17 cellular contexts compared by ENCODE assay signal in genomic region chr2:36397040-36397616, GRCh38. TPM values are rescaled to one million over a fixed set of nuclear protein-coding genes. Genes with fewer than 3 reads are reported as not detected.
DNase-seq lines count a peak whose midpoint lies in the region; ATAC-seq and TF ChIP-seq lines count a peak whose summit lies in the region.
"Had no signal": no experiment of that assay in that cellular context is flagged by ENCODE, and none has a peak within 500 bp of the region (broad histone marks: within the 10 kb centered on the region; RNA-seq: fewer than 3 reads in every experiment).

No MANE protein-coding gene starts in this region.

- peaks cover 19% of the 10 kb centered on the region; the same call in 1 of the 2 replicates for H3K36me3 ChIP-seq in Panc1 (ENCODE audit: control insufficient read depth, insufficient read depth, low read length)
- H3K36me3 ChIP-seq in gastrocnemius medialis, result peaks cover 0 to 8% of the 10 kb centered on the region in 2 donors

- CTCF ChIA-PET in Panc1 (lab: Charles Lee), result no interaction called here

- no peak for TF ChIP-seq POLR2A in gastrocnemius medialis (IDR thresholded peaks at IDR 0.05)

- no peaks in the 10 kb centered on the region for H3K4me1 Mint-ChIP-seq in activated T-helper 17 cell treated with anti-CD3 and anti-CD28 coated beads, Interleukin-2, amount 50 U/mL, for 72 hours

- BruUV-seq in Panc1 (replicated peaks; lab: Mats Ljungman, UMichigan), result no TSS peak

- no peaks in the 10 kb centered on the region for H3K36me3 Mint-ChIP-seq in activated T-helper 17 cell treated with anti-CD3 and anti-CD28 coated beads, Interleukin-2, amount 50 U/mL, for 72 hours (ENCODE audit: low read depth)
- H3K36me3 Mint-ChIP-seq: CD8-positive, alpha-beta memory T cell had no signal

- in situ Hi-C loops in Panc1 (cut with HindIII; ENCODE audit: low pct_unique_long_range_greater_than_20kb, low sequenced_read_pairs), result no loop called here
- in situ Hi-C loops in gastrocnemius medialis (cut with MboI; ENCODE audit: low sequenced_read_pairs in 4 of 4), result no loop called here

- POLR2A ChIA-PET in Panc1 (lab: Charles Lee), result no interaction called here

- peaks cover 98% of the 10 kb centered on the region for H3K4me1 ChIP-seq in Panc1 (ENCODE audit: control insufficient read depth, insufficient read depth, low read length)
- H3K4me1 ChIP-seq in gastrocnemius medialis, result peaks cover 45 to 64% of the 10 kb centered on the region in 2 donors
- H3K4me1 ChIP-seq: BLaER1 had no signal

- no peaks in the 10 kb centered on the region for H3K9me3 ChIP-seq in Panc1 (ENCODE audit: control insufficient read depth, insufficient read depth, low read depth, low read length)
- H3K9me3 ChIP-seq in gastrocnemius medialis, result no peaks in the 10 kb centered on the region
- H3K9me3 ChIP-seq: BLaER1 had no signal

- H3K9me3 Mint-ChIP-seq in activated T-helper 17 cell treated with anti-CD3 and anti-CD28 coated beads, Interleukin-2, amount 50 U/mL, for 72 hours, result no peaks in the 10 kb centered on the region
- H3K9me3 Mint-ChIP-seq: CD8-positive, alpha-beta memory T cell; H9 had no signal

- DNase-seq in HCEC 1CT, result peak; percentile 58
- no peak for DNase-seq in Panc1 (ENCODE audit: low read depth, low spot score)
- DNase-seq in dermis blood vessel endothelial cell, result peak; percentile 39
- no peak for DNase-seq in gastrocnemius medialis
- DNase-seq: CD8-positive, alpha-beta memory T cell; H9; NCI-H1436 treated with DMSO at 0.1 percent for 48 hours; NCI-H226; NCI-H69; NK-92 treated with Interleukin-12 subunit alpha and Interleukin-12 subunit beta, amount 100 ng/mL, for 24 hours; OCI-M1 had no signal

- ATAC-seq in Panc1 (no peak), gastrocnemius medialis (no peak), GM19397 (IDR thresholded peaks at IDR 0.05; ENCODE audit: unreplicated experiment) (no peak), GM18909 (IDR thresholded peaks at IDR 0.05; ENCODE audit: poor library complexity, unreplicated experiment) (no peak)
- ATAC-seq in activated T-helper 17 cell treated with anti-CD3 and anti-CD28 coated beads, Interleukin-2, amount 50 U/mL, for 72 hours (replicated peaks), result no peak
- ATAC-seq: K562, Right ventricle myocardium inferior had no signal

- intact Hi-C loops in Panc1 (cut with micrococcal nuclease; ENCODE audit: unreplicated experiment), result no loop called here
- intact Hi-C loops in gastrocnemius medialis (cut with DNase I; ENCODE audit: low total_unique reads), result no loop called here

- TF ChIP-seq CTCF in Panc1 (IDR thresholded peaks at IDR 0.05) (no peak), gastrocnemius medialis (IDR thresholded peaks at IDR 0.05 in 4 of 5, conservative IDR thresholded peaks at IDR 0.05 in 1 of 5) (no peak)

- H3K27me3 Mint-ChIP-seq in activated T-helper 17 cell treated with anti-CD3 and anti-CD28 coated beads, Interleukin-2, amount 50 U/mL, for 72 hours, result no peaks in the 10 kb centered on the region
- H3K27me3 Mint-ChIP-seq: CD8-positive, alpha-beta memory T cell had no signal

- H3K27me3 ChIP-seq in Panc1 (ENCODE audit: control insufficient read depth, insufficient read depth, low read length) (no peaks in the 10 kb centered on the region), gastrocnemius medialis (no peaks in the 10 kb centered on the region)
- H3K27me3 ChIP-seq: BLaER1 had no signal

- H3K27ac ChIP-seq in Panc1 (ENCODE audit: low read length) (peak overlapping the region; percentile 78), gastrocnemius medialis (peak overlapping the region in 3 of 4 donors; percentile 42 to 58 (median 55))
- H3K27ac ChIP-seq: BLaER1 had no signal

- H3K27ac Mint-ChIP-seq in activated T-helper 17 cell treated with anti-CD3 and anti-CD28 coated beads, Interleukin-2, amount 50 U/mL, for 72 hours, result no peak overlapping the region
- H3K27ac Mint-ChIP-seq: CD8-positive, alpha-beta memory T cell; H9 had no signal

- no peak overlapping the region for H3K4me3 Mint-ChIP-seq in activated T-helper 17 cell treated with anti-CD3 and anti-CD28 coated beads, Interleukin-2, amount 50 U/mL, for 72 hours
- H3K4me3 Mint-ChIP-seq: CD8-positive, alpha-beta memory T cell; H9 had no signal

- H3K4me3 ChIP-seq in Panc1 (ENCODE audit: low read depth in 2 of 2, low read length in 2 of 2), result no peak overlapping the region
- no peak overlapping the region for H3K4me3 ChIP-seq in gastrocnemius medialis
- H3K4me3 ChIP-seq: BLaER1, K562 had no signal

RNA-seq across cellular contexts. Expression of gene CRIM1, which starts 41.5 kb away (rescaled TPM):
- total RNA-seq in Panc1 (2021; ENCODE audit: unreplicated experiment) (290 TPM), dermis blood vessel endothelial cell (765 and 891 TPM in 2 replicates), gastrocnemius medialis (100 to 1,000 TPM in 2 of 4 donors, 10 to 100 TPM in 2; 93.2 to 194 (median 119) TPM)
- polyA plus RNA-seq in Panc1 (2012; ENCODE audit: insufficient read length), result 285 TPM
- 10 to 100 TPM in 1 of 2 donors, 1 to 10 TPM in 1; 2.2 to 15.5 TPM for total RNA-seq in activated T-helper 17 cell treated with anti-CD3 and anti-CD28 coated beads, Interleukin-2, amount 50 U/mL, for 72 hours

Comparison
In these comparisons a context has a peak if more than half of its experiments do, and no peak if none do; other contexts are left out.
1. DNase-seq: peak in HCEC 1CT (single experiment) and dermis blood vessel endothelial cell (single experiment); none in Panc1 (single experiment) and gastrocnemius medialis (0 of 2).
2. RNA of gene CRIM1, which starts 41.5 kb away (total RNA-seq): 765 to 891 TPM in dermis blood vessel endothelial cell, 290 TPM in Panc1 (single experiment) and 93.2 to 194 TPM in gastrocnemius medialis; 2.2 to 15.5 TPM in activated T-helper 17 cell treated with anti-CD3 and anti-CD28 coated beads, Interleukin-2, amount 50 U/mL, for 72 hours; every median in the first group is over 4 times any median in the second.